9 cellular contexts compared by ENCODE assay signal in the genomic region with DNA sequence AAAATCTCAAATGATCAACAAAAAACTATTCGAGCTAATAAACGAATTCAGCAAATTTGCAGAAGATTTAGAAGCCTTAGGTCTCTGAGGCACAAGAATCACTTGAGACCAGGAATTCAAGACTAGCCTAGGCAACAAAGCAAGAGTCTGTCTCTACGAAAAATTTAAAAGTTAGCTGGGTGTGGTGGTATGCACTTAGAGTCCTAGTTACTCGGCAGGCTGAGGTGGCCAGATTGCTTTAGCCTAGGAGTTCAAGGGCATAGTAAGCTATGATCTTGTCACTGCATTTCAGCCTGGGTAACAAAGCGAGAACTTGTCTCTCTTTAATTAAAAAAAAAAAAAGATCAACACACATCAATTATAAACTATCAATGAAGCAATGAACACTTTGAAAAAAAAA. TPM values are rescaled to one million over a fixed set of nuclear protein-coding genes. Genes with fewer than 3 reads are reported as not detected.
"Had no signal": no experiment of that assay in that cellular context is flagged by ENCODE, and none has a peak within 500 bp of the region (broad histone marks: within the 10 kb centered on the region; RNA-seq: fewer than 3 reads in every experiment).

No MANE protein-coding gene starts in this region.

- H3K27ac Mint-ChIP-seq: HFFc6 had no signal

- H3K36me3 ChIP-seq: HAP-1 had no signal

- H3K9me3 ChIP-seq: HAP-1 had no signal

- FAIRE-seq: HTR-8/SVneo had no signal

- DNase-seq: GOT3, H7, HFFc6, IMR-90, KBM-7 had no signal

- ATAC-seq: HCT116 had no signal

- H3K4me3 Mint-ChIP-seq: HFFc6 had no signal

- H3K4me1 ChIP-seq: HAP-1 had no signal

- H3K4me3 ChIP-seq: HAP-1 had no signal

RNA-seq across cellular contexts. Expression of gene FAM184A, which starts 34.2 kb away (rescaled TPM):
- total RNA-seq: HFFc6, HT-29, IMR-90 had no signal
